ENCODE assay signal across 8 cellular contexts in genomic region chr3:50322386-50323091, GRCh38. TPM values are rescaled to one million over a fixed set of nuclear protein-coding genes. Genes with fewer than 3 reads are reported as not detected.
DNase-seq lines count a peak whose midpoint lies in the region; ATAC-seq and TF ChIP-seq lines count a peak whose summit lies in the region.

TSS of gene HYAL2 (minus strand) at chr3:50322745. CDS start at chr3:50320489, 2,256 bp downstream.

- H3K36me3 Mint-ChIP-seq in activated naive CD4-positive, alpha-beta T cell treated with anti-CD3 and anti-CD28 coated beads, Interleukin-2, amount 50 U/mL, for 24 hours: no peaks in the 10 kb centered on the region

- WGBS in adrenal gland, 4 donors: 20 to 28% (median 25%) methylated on average over 18 to 31 of the region's 31 CpGs

- H3K9me3 ChIP-seq in adrenal gland (replicated peaks in 1 of 3): no peaks in the 10 kb centered on the region

- peak in 1 of 2 donors; percentile 34 for TF ChIP-seq POLR2A in adrenal gland (IDR thresholded peaks at IDR 0.05)

- H3K4me1 ChIP-seq in adrenal gland (replicated peaks in 1 of 2): peaks cover 41 to 71% of the 10 kb centered on the region in 2 donors

- H3K4me1 Mint-ChIP-seq in activated naive CD4-positive, alpha-beta T cell treated with anti-CD3 and anti-CD28 coated beads, Interleukin-2, amount 50 U/mL, for 24 hours: peaks cover 35% of the 10 kb centered on the region

- H3K27me3 Mint-ChIP-seq in activated naive CD4-positive, alpha-beta T cell treated with anti-CD3 and anti-CD28 coated beads, Interleukin-2, amount 50 U/mL, for 24 hours: no peaks in the 10 kb centered on the region

- no peak for DNase-seq in activated naive CD4-positive, alpha-beta T cell (lab: John Stamatoyannopoulos, UW)
- peak; percentile 70 to 85 (median 73) for DNase-seq in adrenal gland
- DNase-seq in middle frontal gyrus (ENCODE audit: extremely low spot score, low spot score): no peak

- H3K27ac Mint-ChIP-seq in activated naive CD4-positive, alpha-beta T cell treated with anti-CD3 and anti-CD28 coated beads, Interleukin-2, amount 50 U/mL, for 24 hours: peak within 1 kb of the TSS; percentile 92

- H3K9me3 Mint-ChIP-seq in activated naive CD4-positive, alpha-beta T cell treated with anti-CD3 and anti-CD28 coated beads, Interleukin-2, amount 50 U/mL, for 24 hours: no peaks in the 10 kb centered on the region

- intact Hi-C loops in adrenal gland (cut with DNase I): loop anchor here in 1 of 2 donors (5.0 kb wide), 1 partner anchor 50 kb away; no protein-coding TSS in a partner anchor

- TF ChIP-seq CTCF in adrenal gland (IDR thresholded peaks at IDR 0.05): peak in 1 of 6 experiments; percentile 1

- no peaks in the 10 kb centered on the region for H3K27me3 ChIP-seq in adrenal gland

- ATAC-seq in GM21360 (IDR thresholded peaks at IDR 0.05; ENCODE audit: unreplicated experiment): no peak
- no peak for ATAC-seq in GM19324 (IDR thresholded peaks at IDR 0.05; ENCODE audit: low FRiP score, unreplicated experiment)

- peak within 1 kb of the TSS; percentile 82 for H3K4me3 Mint-ChIP-seq in activated naive CD4-positive, alpha-beta T cell treated with anti-CD3 and anti-CD28 coated beads, Interleukin-2, amount 50 U/mL, for 24 hours

- peaks cover 0 to 34% of the 10 kb centered on the region in 2 donors for H3K36me3 ChIP-seq in adrenal gland (replicated peaks in 1 of 2)

- peak within 1 kb of the TSS; percentile 25 to 96 (median 62) for H3K4me3 ChIP-seq in adrenal gland
- peak within 1 kb of the TSS; percentile 82 for H3K4me3 ChIP-seq in iPS-11a (ENCODE audit: low read depth, low read length)
- H3K4me3 ChIP-seq in skin epidermis: peak within 1 kb of the TSS; percentile 57 to 92 (median 63)

- H3K27ac ChIP-seq in adrenal gland: peak within 1 kb of the TSS; percentile 83 to 98 (median 94)
- peak within 1 kb of the TSS; percentile 86 to 99 (median 97) for H3K27ac ChIP-seq in skin epidermis

RNA-seq across cellular contexts. Expression of gene HYAL2, which starts in this region (rescaled TPM):
- total RNA-seq in adrenal gland: 100 to 1,000 TPM in 4 of 8 donors, 10 to 100 TPM in 4; 62.9 to 186 (median 99.8) TPM
- 100 to 1,000 TPM in 2 of 3 donors, 10 to 100 TPM in 1; 28.0 to 147 (median 109) TPM for polyA plus RNA-seq in adrenal gland

Comparison
In these comparisons a context has a peak if more than half of its experiments do, and no peak if none do; other contexts are left out.
1. DNase-seq: peak in adrenal gland (7 of 7); none in activated naive CD4-positive, alpha-beta T cell (0 of 4) and middle frontal gyrus (single experiment).
2. Peak in every context shown above with its lines, with median percentiles within 50 percentile points of each other: H3K4me3 ChIP-seq.